Comparison of ENCODE assay signal across 1 cellular context in the genomic region with DNA sequence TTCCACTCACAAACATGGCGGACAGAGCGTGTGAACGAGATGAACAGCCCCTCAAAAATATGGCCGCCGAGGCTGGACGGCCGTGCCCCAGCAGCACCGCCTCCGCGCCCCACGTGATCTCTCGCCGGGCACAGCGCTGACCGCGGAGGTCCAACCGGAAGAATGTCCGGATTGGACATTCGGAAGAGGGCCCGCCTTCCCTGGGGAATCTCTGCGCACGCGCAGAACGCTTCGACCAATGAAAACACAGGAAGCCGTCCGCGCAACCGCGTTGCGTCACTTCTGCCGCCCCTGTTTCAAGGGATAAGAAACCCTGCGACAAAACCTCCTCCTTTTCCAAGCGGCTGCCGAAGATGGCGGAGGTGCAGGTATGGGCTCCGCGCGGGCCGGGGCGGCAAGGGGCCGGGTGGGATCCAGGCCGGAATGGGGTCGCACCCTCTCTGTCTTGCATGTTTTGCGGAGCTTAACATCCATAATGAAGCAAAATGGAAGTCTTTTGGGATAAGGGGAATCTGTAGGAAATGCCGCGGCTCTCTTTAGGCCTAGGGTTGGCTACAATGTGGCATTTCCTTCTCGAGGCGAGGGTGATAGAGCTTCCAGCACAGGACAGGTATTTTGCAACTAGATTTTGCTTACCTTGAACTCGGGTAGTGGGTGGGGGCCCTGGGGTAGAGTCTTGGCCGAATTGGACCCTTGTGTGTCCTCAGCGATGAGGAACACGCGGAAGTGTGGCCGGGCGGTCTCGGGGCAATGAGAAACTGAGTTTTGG.
A peak's percentile ranks its signal among the peaks of the same experiment; 100 is the strongest.
TF ChIP-seq lines count a peak whose summit lies in the region.

A gene (plus strand): TSS at position 332 of the 769 bp plus-strand sequence. CDS start 22 bp downstream, at position 354.

TF ChIP-seq in WTC11, 78 proteins besides CTCF, POLR2A, EP300 and RAD21 (continued from another document and continues in another):
- TF ChIP-seq, protein P1, sequence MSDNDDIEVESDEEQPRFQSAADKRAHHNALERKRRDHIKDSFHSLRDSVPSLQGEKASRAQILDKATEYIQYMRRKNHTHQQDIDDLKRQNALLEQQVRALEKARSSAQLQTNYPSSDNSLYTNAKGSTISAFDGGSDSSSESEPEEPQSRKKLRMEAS (CRISPR knock-in tag; IDR thresholded peaks at IDR 0.05): peak; percentile 63
- TF ChIP-seq FOXP1 (CRISPR knock-in tag; IDR thresholded peaks at IDR 0.05; ENCODE audit: borderline replicate concordance) (peak; percentile 92), OVOL2 (CRISPR knock-in tag; IDR thresholded peaks at IDR 0.05; ENCODE audit: borderline replicate concordance) (no peak; the same call in 1 of the 2 replicates), TEAD4 (CRISPR knock-in tag; IDR thresholded peaks at IDR 0.05) (peak; percentile 46; the same call in 1 of the 2 replicates), ESRRA (CRISPR knock-in tag; IDR thresholded peaks at IDR 0.05; ENCODE audit: borderline replicate concordance) (0 out of 2 replicates have a peak, but pooled peaks have one; percentile 27), SMAD4 (CRISPR knock-in tag; IDR thresholded peaks at IDR 0.05) (peak; percentile 78), ZBTB21 (CRISPR knock-in tag; IDR thresholded peaks at IDR 0.05; ENCODE audit: borderline replicate concordance) (no peak), ZNF232 (CRISPR knock-in tag; IDR thresholded peaks at IDR 0.05) (peak; percentile 60; the same call in 1 of the 2 replicates), SMAD3 (CRISPR knock-in tag; IDR thresholded peaks at IDR 0.05; ENCODE audit: borderline replicate concordance) (no peak), NFYB (CRISPR knock-in tag; conservative IDR thresholded peaks at IDR 0.05; ENCODE audit: low read depth) (peak; percentile 85), MYBL2 (CRISPR knock-in tag; IDR thresholded peaks at IDR 0.05) (peak; percentile 77), NR1H2 (CRISPR knock-in tag; IDR thresholded peaks at IDR 0.05) (no peak), ZNF263 (CRISPR knock-in tag; IDR thresholded peaks at IDR 0.05; ENCODE audit: low read depth) (no peak), RORB (CRISPR knock-in tag; IDR thresholded peaks at IDR 0.05) (peak; percentile 30; the same call in 1 of the 2 replicates), CBFB (CRISPR knock-in tag; IDR thresholded peaks at IDR 0.05; ENCODE audit: low read depth) (no peak), CREB1 (CRISPR knock-in tag; IDR thresholded peaks at IDR 0.05) (peak; percentile 71; the same call in 1 of the 2 replicates), GABPB1 (CRISPR knock-in tag; IDR thresholded peaks at IDR 0.05) (peak; percentile 92), NFE2L1 (CRISPR knock-in tag; IDR thresholded peaks at IDR 0.05) (0 out of 2 replicates have a peak, but pooled peaks have one; percentile 55)
- TF ChIP-seq, protein P2, sequence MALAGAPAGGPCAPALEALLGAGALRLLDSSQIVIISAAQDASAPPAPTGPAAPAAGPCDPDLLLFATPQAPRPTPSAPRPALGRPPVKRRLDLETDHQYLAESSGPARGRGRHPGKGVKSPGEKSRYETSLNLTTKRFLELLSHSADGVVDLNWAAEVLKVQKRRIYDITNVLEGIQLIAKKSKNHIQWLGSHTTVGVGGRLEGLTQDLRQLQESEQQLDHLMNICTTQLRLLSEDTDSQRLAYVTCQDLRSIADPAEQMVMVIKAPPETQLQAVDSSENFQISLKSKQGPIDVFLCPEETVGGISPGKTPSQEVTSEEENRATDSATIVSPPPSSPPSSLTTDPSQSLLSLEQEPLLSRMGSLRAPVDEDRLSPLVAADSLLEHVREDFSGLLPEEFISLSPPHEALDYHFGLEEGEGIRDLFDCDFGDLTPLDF (CRISPR knock-in tag; IDR thresholded peaks at IDR 0.05): peak; percentile 81; the same call in 1 of the 2 replicates
- TF ChIP-seq, protein P3, sequence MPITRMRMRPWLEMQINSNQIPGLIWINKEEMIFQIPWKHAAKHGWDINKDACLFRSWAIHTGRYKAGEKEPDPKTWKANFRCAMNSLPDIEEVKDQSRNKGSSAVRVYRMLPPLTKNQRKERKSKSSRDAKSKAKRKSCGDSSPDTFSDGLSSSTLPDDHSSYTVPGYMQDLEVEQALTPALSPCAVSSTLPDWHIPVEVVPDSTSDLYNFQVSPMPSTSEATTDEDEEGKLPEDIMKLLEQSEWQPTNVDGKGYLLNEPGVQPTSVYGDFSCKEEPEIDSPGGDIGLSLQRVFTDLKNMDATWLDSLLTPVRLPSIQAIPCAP (CRISPR knock-in tag; IDR thresholded peaks at IDR 0.05): 0 out of 2 replicates have a peak, but pooled peaks have one; percentile 18
- TF ChIP-seq, protein P4, sequence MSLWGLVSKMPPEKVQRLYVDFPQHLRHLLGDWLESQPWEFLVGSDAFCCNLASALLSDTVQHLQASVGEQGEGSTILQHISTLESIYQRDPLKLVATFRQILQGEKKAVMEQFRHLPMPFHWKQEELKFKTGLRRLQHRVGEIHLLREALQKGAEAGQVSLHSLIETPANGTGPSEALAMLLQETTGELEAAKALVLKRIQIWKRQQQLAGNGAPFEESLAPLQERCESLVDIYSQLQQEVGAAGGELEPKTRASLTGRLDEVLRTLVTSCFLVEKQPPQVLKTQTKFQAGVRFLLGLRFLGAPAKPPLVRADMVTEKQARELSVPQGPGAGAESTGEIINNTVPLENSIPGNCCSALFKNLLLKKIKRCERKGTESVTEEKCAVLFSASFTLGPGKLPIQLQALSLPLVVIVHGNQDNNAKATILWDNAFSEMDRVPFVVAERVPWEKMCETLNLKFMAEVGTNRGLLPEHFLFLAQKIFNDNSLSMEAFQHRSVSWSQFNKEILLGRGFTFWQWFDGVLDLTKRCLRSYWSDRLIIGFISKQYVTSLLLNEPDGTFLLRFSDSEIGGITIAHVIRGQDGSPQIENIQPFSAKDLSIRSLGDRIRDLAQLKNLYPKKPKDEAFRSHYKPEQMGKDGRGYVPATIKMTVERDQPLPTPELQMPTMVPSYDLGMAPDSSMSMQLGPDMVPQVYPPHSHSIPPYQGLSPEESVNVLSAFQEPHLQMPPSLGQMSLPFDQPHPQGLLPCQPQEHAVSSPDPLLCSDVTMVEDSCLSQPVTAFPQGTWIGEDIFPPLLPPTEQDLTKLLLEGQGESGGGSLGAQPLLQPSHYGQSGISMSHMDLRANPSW (CRISPR knock-in tag; conservative IDR thresholded peaks at IDR 0.05; ENCODE audit: low read depth): no peak
- TF ChIP-seq, protein P5, sequence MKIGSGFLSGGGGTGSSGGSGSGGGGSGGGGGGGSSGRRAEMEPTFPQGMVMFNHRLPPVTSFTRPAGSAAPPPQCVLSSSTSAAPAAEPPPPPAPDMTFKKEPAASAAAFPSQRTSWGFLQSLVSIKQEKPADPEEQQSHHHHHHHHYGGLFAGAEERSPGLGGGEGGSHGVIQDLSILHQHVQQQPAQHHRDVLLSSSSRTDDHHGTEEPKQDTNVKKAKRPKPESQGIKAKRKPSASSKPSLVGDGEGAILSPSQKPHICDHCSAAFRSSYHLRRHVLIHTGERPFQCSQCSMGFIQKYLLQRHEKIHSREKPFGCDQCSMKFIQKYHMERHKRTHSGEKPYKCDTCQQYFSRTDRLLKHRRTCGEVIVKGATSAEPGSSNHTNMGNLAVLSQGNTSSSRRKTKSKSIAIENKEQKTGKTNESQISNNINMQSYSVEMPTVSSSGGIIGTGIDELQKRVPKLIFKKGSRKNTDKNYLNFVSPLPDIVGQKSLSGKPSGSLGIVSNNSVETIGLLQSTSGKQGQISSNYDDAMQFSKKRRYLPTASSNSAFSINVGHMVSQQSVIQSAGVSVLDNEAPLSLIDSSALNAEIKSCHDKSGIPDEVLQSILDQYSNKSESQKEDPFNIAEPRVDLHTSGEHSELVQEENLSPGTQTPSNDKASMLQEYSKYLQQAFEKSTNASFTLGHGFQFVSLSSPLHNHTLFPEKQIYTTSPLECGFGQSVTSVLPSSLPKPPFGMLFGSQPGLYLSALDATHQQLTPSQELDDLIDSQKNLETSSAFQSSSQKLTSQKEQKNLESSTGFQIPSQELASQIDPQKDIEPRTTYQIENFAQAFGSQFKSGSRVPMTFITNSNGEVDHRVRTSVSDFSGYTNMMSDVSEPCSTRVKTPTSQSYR (CRISPR knock-in tag; IDR thresholded peaks at IDR 0.05): 0 out of 2 replicates have a peak, but pooled peaks have one; percentile 60
- TF ChIP-seq, protein P6, sequence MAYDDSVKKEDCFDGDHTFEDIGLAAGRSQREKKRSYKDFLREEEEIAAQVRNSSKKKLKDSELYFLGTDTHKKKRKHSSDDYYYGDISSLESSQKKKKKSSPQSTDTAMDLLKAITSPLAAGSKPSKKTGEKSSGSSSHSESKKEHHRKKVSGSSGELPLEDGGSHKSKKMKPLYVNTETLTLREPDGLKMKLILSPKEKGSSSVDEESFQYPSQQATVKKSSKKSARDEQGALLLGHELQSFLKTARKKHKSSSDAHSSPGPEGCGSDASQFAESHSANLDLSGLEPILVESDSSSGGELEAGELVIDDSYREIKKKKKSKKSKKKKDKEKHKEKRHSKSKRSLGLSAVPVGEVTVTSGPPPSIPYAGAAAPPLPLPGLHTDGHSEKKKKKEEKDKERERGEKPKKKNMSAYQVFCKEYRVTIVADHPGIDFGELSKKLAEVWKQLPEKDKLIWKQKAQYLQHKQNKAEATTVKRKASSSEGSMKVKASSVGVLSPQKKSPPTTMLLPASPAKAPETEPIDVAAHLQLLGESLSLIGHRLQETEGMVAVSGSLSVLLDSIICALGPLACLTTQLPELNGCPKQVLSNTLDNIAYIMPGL (CRISPR knock-in tag; IDR thresholded peaks at IDR 0.05): 0 out of 2 replicates have a peak, but pooled peaks have one; percentile 31
- TF ChIP-seq, protein P7, sequence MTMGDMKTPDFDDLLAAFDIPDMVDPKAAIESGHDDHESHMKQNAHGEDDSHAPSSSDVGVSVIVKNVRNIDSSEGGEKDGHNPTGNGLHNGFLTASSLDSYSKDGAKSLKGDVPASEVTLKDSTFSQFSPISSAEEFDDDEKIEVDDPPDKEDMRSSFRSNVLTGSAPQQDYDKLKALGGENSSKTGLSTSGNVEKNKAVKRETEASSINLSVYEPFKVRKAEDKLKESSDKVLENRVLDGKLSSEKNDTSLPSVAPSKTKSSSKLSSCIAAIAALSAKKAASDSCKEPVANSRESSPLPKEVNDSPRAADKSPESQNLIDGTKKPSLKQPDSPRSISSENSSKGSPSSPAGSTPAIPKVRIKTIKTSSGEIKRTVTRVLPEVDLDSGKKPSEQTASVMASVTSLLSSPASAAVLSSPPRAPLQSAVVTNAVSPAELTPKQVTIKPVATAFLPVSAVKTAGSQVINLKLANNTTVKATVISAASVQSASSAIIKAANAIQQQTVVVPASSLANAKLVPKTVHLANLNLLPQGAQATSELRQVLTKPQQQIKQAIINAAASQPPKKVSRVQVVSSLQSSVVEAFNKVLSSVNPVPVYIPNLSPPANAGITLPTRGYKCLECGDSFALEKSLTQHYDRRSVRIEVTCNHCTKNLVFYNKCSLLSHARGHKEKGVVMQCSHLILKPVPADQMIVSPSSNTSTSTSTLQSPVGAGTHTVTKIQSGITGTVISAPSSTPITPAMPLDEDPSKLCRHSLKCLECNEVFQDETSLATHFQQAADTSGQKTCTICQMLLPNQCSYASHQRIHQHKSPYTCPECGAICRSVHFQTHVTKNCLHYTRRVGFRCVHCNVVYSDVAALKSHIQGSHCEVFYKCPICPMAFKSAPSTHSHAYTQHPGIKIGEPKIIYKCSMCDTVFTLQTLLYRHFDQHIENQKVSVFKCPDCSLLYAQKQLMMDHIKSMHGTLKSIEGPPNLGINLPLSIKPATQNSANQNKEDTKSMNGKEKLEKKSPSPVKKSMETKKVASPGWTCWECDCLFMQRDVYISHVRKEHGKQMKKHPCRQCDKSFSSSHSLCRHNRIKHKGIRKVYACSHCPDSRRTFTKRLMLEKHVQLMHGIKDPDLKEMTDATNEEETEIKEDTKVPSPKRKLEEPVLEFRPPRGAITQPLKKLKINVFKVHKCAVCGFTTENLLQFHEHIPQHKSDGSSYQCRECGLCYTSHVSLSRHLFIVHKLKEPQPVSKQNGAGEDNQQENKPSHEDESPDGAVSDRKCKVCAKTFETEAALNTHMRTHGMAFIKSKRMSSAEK (CRISPR knock-in tag; IDR thresholded peaks at IDR 0.05; ENCODE audit: borderline replicate concordance): peak; percentile 65; the same call in 1 of the 2 replicates
- TF ChIP-seq, protein P8, sequence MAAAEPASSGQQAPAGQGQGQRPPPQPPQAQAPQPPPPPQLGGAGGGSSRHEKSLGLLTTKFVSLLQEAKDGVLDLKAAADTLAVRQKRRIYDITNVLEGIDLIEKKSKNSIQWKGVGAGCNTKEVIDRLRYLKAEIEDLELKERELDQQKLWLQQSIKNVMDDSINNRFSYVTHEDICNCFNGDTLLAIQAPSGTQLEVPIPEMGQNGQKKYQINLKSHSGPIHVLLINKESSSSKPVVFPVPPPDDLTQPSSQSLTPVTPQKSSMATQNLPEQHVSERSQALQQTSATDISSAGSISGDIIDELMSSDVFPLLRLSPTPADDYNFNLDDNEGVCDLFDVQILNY (CRISPR knock-in tag; IDR thresholded peaks at IDR 0.05): no peak
- TF ChIP-seq, protein P9, sequence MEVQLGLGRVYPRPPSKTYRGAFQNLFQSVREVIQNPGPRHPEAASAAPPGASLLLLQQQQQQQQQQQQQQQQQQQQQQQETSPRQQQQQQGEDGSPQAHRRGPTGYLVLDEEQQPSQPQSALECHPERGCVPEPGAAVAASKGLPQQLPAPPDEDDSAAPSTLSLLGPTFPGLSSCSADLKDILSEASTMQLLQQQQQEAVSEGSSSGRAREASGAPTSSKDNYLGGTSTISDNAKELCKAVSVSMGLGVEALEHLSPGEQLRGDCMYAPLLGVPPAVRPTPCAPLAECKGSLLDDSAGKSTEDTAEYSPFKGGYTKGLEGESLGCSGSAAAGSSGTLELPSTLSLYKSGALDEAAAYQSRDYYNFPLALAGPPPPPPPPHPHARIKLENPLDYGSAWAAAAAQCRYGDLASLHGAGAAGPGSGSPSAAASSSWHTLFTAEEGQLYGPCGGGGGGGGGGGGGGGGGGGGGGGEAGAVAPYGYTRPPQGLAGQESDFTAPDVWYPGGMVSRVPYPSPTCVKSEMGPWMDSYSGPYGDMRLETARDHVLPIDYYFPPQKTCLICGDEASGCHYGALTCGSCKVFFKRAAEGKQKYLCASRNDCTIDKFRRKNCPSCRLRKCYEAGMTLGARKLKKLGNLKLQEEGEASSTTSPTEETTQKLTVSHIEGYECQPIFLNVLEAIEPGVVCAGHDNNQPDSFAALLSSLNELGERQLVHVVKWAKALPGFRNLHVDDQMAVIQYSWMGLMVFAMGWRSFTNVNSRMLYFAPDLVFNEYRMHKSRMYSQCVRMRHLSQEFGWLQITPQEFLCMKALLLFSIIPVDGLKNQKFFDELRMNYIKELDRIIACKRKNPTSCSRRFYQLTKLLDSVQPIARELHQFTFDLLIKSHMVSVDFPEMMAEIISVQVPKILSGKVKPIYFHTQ (CRISPR knock-in tag; IDR thresholded peaks at IDR 0.05): peak; percentile 84; the same call in 1 of the 2 replicates
- TF ChIP-seq, protein P10, sequence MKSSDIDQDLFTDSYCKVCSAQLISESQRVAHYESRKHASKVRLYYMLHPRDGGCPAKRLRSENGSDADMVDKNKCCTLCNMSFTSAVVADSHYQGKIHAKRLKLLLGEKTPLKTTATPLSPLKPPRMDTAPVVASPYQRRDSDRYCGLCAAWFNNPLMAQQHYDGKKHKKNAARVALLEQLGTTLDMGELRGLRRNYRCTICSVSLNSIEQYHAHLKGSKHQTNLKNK (CRISPR knock-in tag; IDR thresholded peaks at IDR 0.05): no peak
- TF ChIP-seq, protein P11, sequence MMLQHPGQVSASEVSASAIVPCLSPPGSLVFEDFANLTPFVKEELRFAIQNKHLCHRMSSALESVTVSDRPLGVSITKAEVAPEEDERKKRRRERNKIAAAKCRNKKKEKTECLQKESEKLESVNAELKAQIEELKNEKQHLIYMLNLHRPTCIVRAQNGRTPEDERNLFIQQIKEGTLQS (CRISPR knock-in tag; conservative IDR thresholded peaks at IDR 0.05): peak; percentile 90
- TF ChIP-seq, protein P12, sequence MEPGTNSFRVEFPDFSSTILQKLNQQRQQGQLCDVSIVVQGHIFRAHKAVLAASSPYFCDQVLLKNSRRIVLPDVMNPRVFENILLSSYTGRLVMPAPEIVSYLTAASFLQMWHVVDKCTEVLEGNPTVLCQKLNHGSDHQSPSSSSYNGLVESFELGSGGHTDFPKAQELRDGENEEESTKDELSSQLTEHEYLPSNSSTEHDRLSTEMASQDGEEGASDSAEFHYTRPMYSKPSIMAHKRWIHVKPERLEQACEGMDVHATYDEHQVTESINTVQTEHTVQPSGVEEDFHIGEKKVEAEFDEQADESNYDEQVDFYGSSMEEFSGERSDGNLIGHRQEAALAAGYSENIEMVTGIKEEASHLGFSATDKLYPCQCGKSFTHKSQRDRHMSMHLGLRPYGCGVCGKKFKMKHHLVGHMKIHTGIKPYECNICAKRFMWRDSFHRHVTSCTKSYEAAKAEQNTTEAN (CRISPR knock-in tag; IDR thresholded peaks at IDR 0.05): peak; percentile 67; the same call in 1 of the 2 replicates
